Comparison of ENCODE assay signal across 21 cellular contexts in the genomic region with DNA sequence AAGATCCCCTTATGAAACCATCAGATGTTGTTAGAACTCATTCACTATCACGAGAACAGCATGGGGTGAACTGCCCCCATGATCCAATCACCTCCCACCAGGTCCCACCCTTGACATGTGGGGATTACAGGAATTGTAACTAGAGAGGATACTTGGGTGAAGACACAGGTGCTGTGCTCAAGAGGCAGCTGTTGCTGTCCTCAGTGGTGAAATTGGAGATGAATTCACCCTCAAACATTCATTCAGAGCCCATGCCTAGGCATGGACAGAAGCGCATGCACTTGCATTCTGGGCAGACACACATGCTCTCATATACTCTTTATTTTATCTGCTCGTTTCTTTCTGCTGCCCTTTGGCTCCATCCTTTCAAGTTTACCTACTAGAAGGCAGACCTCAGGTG.
"Had no signal": no experiment of that assay in that cellular context is flagged by ENCODE, and none has a peak within 500 bp of the region (broad histone marks: within the 10 kb centered on the region; RNA-seq: fewer than 3 reads in every experiment).

No MANE protein-coding gene starts in this region.

- DNase-seq: activated CD4-positive, alpha-beta T cell treated with anti-CD3 and anti-CD28 coated beads for 4 hours; activated CD4-positive, alpha-beta T cell treated with anti-CD3 and anti-CD28 coated beads, Interleukin-2, amount 50 U/mL, for 48 hours; activated CD8-positive, alpha-beta memory T cell treated with anti-CD3 and anti-CD28 coated beads for 24 hours; activated effector memory CD4-positive, alpha-beta T cell treated with Interleukin-2 at 50 U/mL for 16 hours; activated naive CD4-positive, alpha-beta T cell treated with Interleukin-2 at 50 U/mL for 16 hours; anterior cingulate cortex; body of pancreas; cerebellar nuclear complex; dorsolateral prefrontal cortex; effector memory CD4-positive, alpha-beta T cell; erythroblast; hippocampal formation; immature natural killer cell; kidney; naive thymus-derived CD4-positive, alpha-beta T cell; ovary; right lobe of liver; stimulated activated CD4-positive, alpha-beta T cell treated with anti-CD3 and anti-CD28 coated beads, Interleukin-12 subunit alpha, Interleukin-12 subunit beta, amount 100 ng/mL, for 4 hours; stimulated activated CD4-positive, alpha-beta T cell treated with anti-CD3 and anti-CD28 coated beads, Interleukin-4, amount 100 ng/mL, for 1 hour; trophoblast cell had no signal

- ATAC-seq: body of pancreas; gastroesophageal sphincter; naive thymus-derived CD4-positive, alpha-beta T cell; right lobe of liver had no signal
